In genomic region chr9:92728831-92729734, GRCh38 we compare ENCODE assay signal across 8 cellular contexts. TPM values are rescaled to one million over a fixed set of nuclear protein-coding genes. Genes with fewer than 3 reads are reported as not detected.
DNase-seq lines count a peak whose midpoint lies in the region; ATAC-seq and TF ChIP-seq lines count a peak whose summit lies in the region.

No MANE protein-coding gene starts in this region.

- H3K9me3 ChIP-seq in mucosa of descending colon: no peaks in the 10 kb centered on the region

- H3K36me3 ChIP-seq in mucosa of descending colon (ENCODE audit: low read depth): no peaks in the 10 kb centered on the region

- H3K9me3 Mint-ChIP-seq in brain: peaks cover 0 to 8% (median 0%) of the 10 kb centered on the region in 5 experiments

- peaks cover 52% of the 10 kb centered on the region for H3K36me3 Mint-ChIP-seq in brain

- H3K4me1 Mint-ChIP-seq in brain: peaks cover 27% of the 10 kb centered on the region

- peak overlapping the region; percentile 1; the same call in 1 of the 2 replicates for H3K27ac ChIP-seq in HL-60 (replicated peaks)

- TF ChIP-seq CTCF in GM12864 (IDR thresholded peaks at IDR 0.05; ENCODE audit: low read depth, low read length, missing control alignments): peak; percentile 59
- TF ChIP-seq CTCF in HL-60 (IDR thresholded peaks at IDR 0.05; ENCODE audit: insufficient read depth, low read length): peak; percentile 78
- TF ChIP-seq CTCF in brain (conservative IDR thresholded peaks at IDR 0.05): peak; percentile 24 to 25
- no peak for TF ChIP-seq CTCF in mucosa of descending colon (IDR thresholded peaks at IDR 0.05)

- no peaks in the 10 kb centered on the region for H3K27me3 ChIP-seq in HL-60 (ENCODE audit: insufficient read depth, poor library complexity, severe bottlenecking)

- H3K27ac Mint-ChIP-seq in brain: peak overlapping the region in 2 of 5 experiments; percentile 41 to 63

- no peaks in the 10 kb centered on the region for H3K27me3 Mint-ChIP-seq in brain

- H3K4me3 Mint-ChIP-seq in brain: no peak overlapping the region

- ATAC-seq in GM21528 (IDR thresholded peaks at IDR 0.05; ENCODE audit: low FRiP score, unreplicated experiment): peak; percentile 72
- ATAC-seq in mucosa of descending colon: peak; percentile 70

- DNase-seq in GM12864 (ENCODE audit: low read depth) (no peak), HL-60 (ENCODE audit: low read depth in 1 of 2, low spot score in 1 of 2) (peak; percentile 86 to 91), mucosa of descending colon (peak in 1 of 3 donors; percentile 1), GF-D8 (lab: John Stamatoyannopoulos, UW) (no peak), NCI-H69 (lab: John Stamatoyannopoulos, UW) (no peak), kidney glomerular epithelial cell (lab: John Stamatoyannopoulos, UW) (no peak)

- H3K4me1 ChIP-seq in mucosa of descending colon (ENCODE audit: low read depth): no peaks in the 10 kb centered on the region

- H3K4me3 ChIP-seq in GM12864 (ENCODE audit: low read depth, low read length): peak overlapping the region; percentile 19; the same call in 1 of the 2 replicates
- no peak overlapping the region for H3K4me3 ChIP-seq in HL-60 (replicated peaks; ENCODE audit: insufficient read depth, low read length)
- H3K4me3 ChIP-seq in mucosa of descending colon: no peak overlapping the region

- intact Hi-C loops in mucosa of descending colon (cut with DNase I, micrococcal nuclease): no loop called here

RNA-seq across cellular contexts. Expression of gene BICD2, which starts 35.5 kb away (rescaled TPM):
- polyA plus RNA-seq in brain (ENCODE audit: insufficient read depth, low read depth, low replicate concordance): 61.0 TPM
- total RNA-seq in mucosa of descending colon: 10 to 100 TPM in 1 of 3 donors, 1 to 10 TPM in 2; 6.8 to 36.1 (median 8.6) TPM

RNA-seq across cellular contexts. Expression of gene IPPK, which starts 59.2 kb away (rescaled TPM):
- 6.9 TPM for polyA plus RNA-seq in brain (ENCODE audit: insufficient read depth, low read depth, low replicate concordance)
- total RNA-seq in mucosa of descending colon: 1 to 10 TPM; 6.8 to 9.0 (median 7.7) TPM

Comparison
In these comparisons a context has a peak if more than half of its experiments do, and no peak if none do; other contexts are left out.
1. DNase-seq: peak in HL-60 (2 of 2); none in GM12864 (single experiment), GF-D8 (single experiment), NCI-H69 (single experiment) and kidney glomerular epithelial cell (single experiment).